9 cellular contexts compared by ENCODE assay signal in genomic region chr17:42618442-42619150, GRCh38. TPM values are rescaled to one million over a fixed set of nuclear protein-coding genes. Genes with fewer than 3 reads are reported as not detected.
DNase-seq lines count a peak whose midpoint lies in the region; ATAC-seq, FAIRE-seq and TF ChIP-seq lines count a peak whose summit lies in the region.
"Had no signal": no experiment of that assay in that cellular context is flagged by ENCODE, and none has a peak within 500 bp of the region (broad histone marks: within the 10 kb centered on the region; RNA-seq: fewer than 3 reads in every experiment).

No MANE protein-coding gene starts in this region.

- no peak overlapping the region for H3K4me3 Mint-ChIP-seq in activated CD8-positive, alpha-beta T cell treated with anti-CD3 and anti-CD28 coated beads, Interleukin-2, amount 10 ng/mL, durations not matched to agents 7 days and 5 days
- H3K4me3 Mint-ChIP-seq in activated CD8-positive, alpha-beta T cell treated with anti-CD3 and anti-CD28 coated beads for 36 hours, result no peak overlapping the region
- no peak overlapping the region for H3K4me3 Mint-ChIP-seq in HFFc6

- WGBS in HepG2 (ENCODE audit: low lambda C conversion rate), result 16% methylated on average over 9 of the region's 9 CpGs

- POLR2A ChIA-PET in activated CD8-positive, alpha-beta T cell treated with anti-CD3 and anti-CD28 coated beads, Interleukin-2, amount 10 ng/mL, durations not matched to agents 7 days and 5 days (lab: Charles Lee), result interaction anchor here (0.6 to 3.2 kb wide), 2 partner anchors 9 to 258 kb away, joined by 3 to 14 read pairs; partner anchors contain the start of genes RETREG3 and TUBG1
- POLR2A ChIA-PET in activated CD8-positive, alpha-beta T cell treated with anti-CD3 and anti-CD28 coated beads for 36 hours (lab: Charles Lee), result interaction anchor here (1.0 to 1.9 kb wide), 5 partner anchors 9 to 41 kb away, joined by 3 to 5 read pairs (median 3); partner anchors contain the start of genes PSMC3IP, RETREG3 and TUBG1
- POLR2A ChIA-PET in HepG2 (lab: Yijun Ruan, JAX), result interaction anchor here (0.6 to 4.6 kb wide), 11 partner anchors 9 to 329 kb away, joined by 3 to 50 read pairs (median 7); partner anchors contain the start of genes PLEKHH3, PSMC3IP, RETREG3 and TUBG1

- H3K27ac ChIP-seq in MM.1S (ENCODE audit: low read length) (peak overlapping the region; percentile 97), HepG2 (ENCODE audit: extremely low read length, insufficient read depth, low read length) (peak overlapping the region; percentile 24)

- TF ChIP-seq CTCF in activated CD8-positive, alpha-beta T cell treated with anti-CD3 and anti-CD28 coated beads for 36 hours (IDR thresholded peaks at IDR 0.05), result no peak
- peak; percentile 41; the same call in 1 of the 2 replicates for TF ChIP-seq CTCF in HFFc6 (IDR thresholded peaks at IDR 0.05)
- peak; percentile 58 for TF ChIP-seq CTCF in MM.1S (IDR thresholded peaks at IDR 0.05; ENCODE audit: low read length)
- peak; percentile 90 for TF ChIP-seq CTCF in HepG2 (CRISPR knock-in tag; IDR thresholded peaks at IDR 0.05)

- peaks cover 21% of the 10 kb centered on the region for H3K36me3 Mint-ChIP-seq in activated CD8-positive, alpha-beta T cell treated with anti-CD3 and anti-CD28 coated beads, Interleukin-2, amount 10 ng/mL, durations not matched to agents 7 days and 5 days (ENCODE audit: low read depth)
- peaks cover 22% of the 10 kb centered on the region for H3K36me3 Mint-ChIP-seq in activated CD8-positive, alpha-beta T cell treated with anti-CD3 and anti-CD28 coated beads for 36 hours (ENCODE audit: low read depth)
- peaks cover 13% of the 10 kb centered on the region for H3K36me3 Mint-ChIP-seq in HFFc6 (ENCODE audit: low read depth)

- in situ Hi-C loops in HepG2 (cut with HindIII; ENCODE audit: extremely low pct_ligation_motif_present, low pct_unique_long_range_greater_than_20kb), result no loop called here

- H3K9me3 ChIP-seq in MM.1S (replicated peaks; ENCODE audit: insufficient read depth, low read length), result no peaks in the 10 kb centered on the region
- no peaks in the 10 kb centered on the region for H3K9me3 ChIP-seq in HepG2 (ENCODE audit: low read length)

- peaks cover 32% of the 10 kb centered on the region for H3F3A ChIP-seq in MM.1S (ENCODE audit: insufficient read depth, low read length)

- peak overlapping the region; percentile 5 for H3K27ac Mint-ChIP-seq in activated CD8-positive, alpha-beta T cell treated with anti-CD3 and anti-CD28 coated beads, Interleukin-2, amount 10 ng/mL, durations not matched to agents 7 days and 5 days
- no peak overlapping the region for H3K27ac Mint-ChIP-seq in activated CD8-positive, alpha-beta T cell treated with anti-CD3 and anti-CD28 coated beads for 36 hours
- no peak overlapping the region for H3K27ac Mint-ChIP-seq in HFFc6

- DNase-seq in activated CD8-positive, alpha-beta T cell treated with anti-CD3 and anti-CD28 coated beads, Interleukin-2, amount 10 ng/mL, durations not matched to agents 7 days and 5 days, result peak; percentile 26
- no peak for DNase-seq in activated CD8-positive, alpha-beta T cell treated with anti-CD3 and anti-CD28 coated beads for 36 hours
- DNase-seq in HFFc6 (peak; percentile 21), MM.1S (peak; percentile 97), astrocyte of the hippocampus (ENCODE audit: low read depth, low spot score) (peak; percentile 33), HepG2 (ENCODE audit: low spot score) (peak; percentile 82), NCI-H1930 (lab: John Stamatoyannopoulos, UW) (no peak)
- no peak for DNase-seq in activated CD4-positive, alpha-beta T cell treated with anti-CD3 and anti-CD28 coated beads, Interleukin-2, amount 50 U/mL, for 4 hours

- TF ChIP-seq RAD21 in HepG2 (CRISPR knock-in tag; IDR thresholded peaks at IDR 0.05), result peak; percentile 81

- peak; percentile 95 for FAIRE-seq in HepG2 (lab: Jason Lieb, UNC)
- FAIRE-seq: G401.6 had no signal

- no peak; a peak in 2 of 4 replicates for TF ChIP-seq POLR2A in HepG2 (IDR thresholded peaks at IDR 0.05; ENCODE audit: insufficient read depth in 1 of 2, low read depth in 2 of 2, low read length in 2 of 2)

- H3K4me1 ChIP-seq in MM.1S (ENCODE audit: low read length) (peaks cover 27% of the 10 kb centered on the region), HepG2 (ENCODE audit: insufficient read depth, low read length) (peaks cover 35% of the 10 kb centered on the region)

- H3K9ac ChIP-seq in MM.1S (ENCODE audit: low read length), result peak overlapping the region; percentile 71
- 0 out of 2 replicates have a peak overlapping the region, but pooled peaks have one; percentile 10 for H3K9ac ChIP-seq in HepG2 (ENCODE audit: insufficient read depth, low read depth, low read length)

- H3K36me3 ChIP-seq in MM.1S (replicated peaks; ENCODE audit: insufficient read depth, low read length) (peaks cover 4% of the 10 kb centered on the region; the same call in 1 of the 2 replicates), HepG2 (replicated peaks in 1 of 2; ENCODE audit: control insufficient read depth in 1 of 2, insufficient read depth in 2 of 2, low read length in 2 of 2) (peaks cover 13 to 18% of the 10 kb centered on the region in 2 experiments; a peak in 4 of 5 replicates)

- peaks cover 15% of the 10 kb centered on the region for H3K4me1 Mint-ChIP-seq in activated CD8-positive, alpha-beta T cell treated with anti-CD3 and anti-CD28 coated beads, Interleukin-2, amount 10 ng/mL, durations not matched to agents 7 days and 5 days (ENCODE audit: low read depth)
- H3K4me1 Mint-ChIP-seq in activated CD8-positive, alpha-beta T cell treated with anti-CD3 and anti-CD28 coated beads for 36 hours (ENCODE audit: low read depth), result peaks cover 9% of the 10 kb centered on the region
- H3K4me1 Mint-ChIP-seq in HFFc6 (ENCODE audit: low read depth), result peaks cover 12% of the 10 kb centered on the region; the same call in 1 of the 2 replicates

- H2AFZ ChIP-seq in MM.1S (ENCODE audit: low read length) (peak overlapping the region; percentile 5), HepG2 (ENCODE audit: low read length) (peak overlapping the region; percentile 19)

- H3K9me2 ChIP-seq in MM.1S (replicated peaks; ENCODE audit: insufficient read depth, low read length), result no peaks in the 10 kb centered on the region

- BruUV-seq in HepG2 (replicated peaks; lab: Mats Ljungman, UMichigan), result no TSS peak

- H3K79me2 ChIP-seq in MM.1S (ENCODE audit: low read length), result peaks cover 18% of the 10 kb centered on the region; the same call in 1 of the 2 replicates
- H3K79me2 ChIP-seq in HepG2 (ENCODE audit: insufficient read depth, low read length), result no peaks in the 10 kb centered on the region

- intact Hi-C loops in activated CD8-positive, alpha-beta T cell treated with anti-CD3 and anti-CD28 coated beads for 36 hours (cut with micrococcal nuclease), result no loop called here
- intact Hi-C loops in HepG2 (cut with micrococcal nuclease; ENCODE audit: unreplicated experiment), result loop anchor here (1.0 to 5.0 kb wide), 3 partner anchors 39 to 64 kb away; partner anchors contain the start of genes CNTNAP1, PLEKHH3 and TUBG2

- CTCF ChIA-PET in activated CD8-positive, alpha-beta T cell treated with anti-CD3 and anti-CD28 coated beads, Interleukin-2, amount 10 ng/mL, durations not matched to agents 7 days and 5 days (lab: Charles Lee), result interaction anchor here (0.8 to 3.3 kb wide), 5 partner anchors 10 to 205 kb away, joined by 3 to 12 read pairs (median 7); partner anchors contain the start of genes BECN1, PSMC3IP, RETREG3 and TUBG1
- CTCF ChIA-PET in activated CD8-positive, alpha-beta T cell treated with anti-CD3 and anti-CD28 coated beads for 36 hours (lab: Charles Lee), result interaction anchor here (0.8 to 1.8 kb wide), 3 partner anchors 9 to 79 kb away, joined by 3 to 5 read pairs (median 3); partner anchors contain the start of genes RETREG3 and TUBG1
- CTCF ChIA-PET in HepG2 (lab: Yijun Ruan, JAX; ENCODE audit: low intra/inter-chr PET ratio, low total read pairs), result interaction anchor here (1.5 to 1.9 kb wide), 2 partner anchors 9 to 62 kb away, joined by 6 read pairs; partner anchors contain the start of genes CCR10, RETREG3 and TUBG1

- H3K4me2 ChIP-seq in MM.1S (ENCODE audit: low read depth, low read length) (peak overlapping the region; percentile 93), HepG2 (ENCODE audit: low read depth, low read length) (peak overlapping the region; percentile 70)

- H3K4me3 ChIP-seq in MM.1S (ENCODE audit: low read length), result peak overlapping the region; percentile 43
- peak overlapping the region in 2 of 3 experiments; percentile 23 to 37; a peak in 3 of 6 replicates for H3K4me3 ChIP-seq in HepG2 (replicated peaks in 1 of 3; ENCODE audit: insufficient read depth in 1 of 3, low read depth in 2 of 3, low read length in 3 of 3)

- H4K20me1 ChIP-seq in MM.1S (ENCODE audit: insufficient read depth, low read length) (no peaks in the 10 kb centered on the region), HepG2 (ENCODE audit: insufficient read depth, low read length) (no peaks in the 10 kb centered on the region)

- no peaks in the 10 kb centered on the region for H3K9me3 Mint-ChIP-seq in activated CD8-positive, alpha-beta T cell treated with anti-CD3 and anti-CD28 coated beads, Interleukin-2, amount 10 ng/mL, durations not matched to agents 7 days and 5 days (ENCODE audit: insufficient read depth)
- no peaks in the 10 kb centered on the region for H3K9me3 Mint-ChIP-seq in activated CD8-positive, alpha-beta T cell treated with anti-CD3 and anti-CD28 coated beads for 36 hours
- no peaks in the 10 kb centered on the region for H3K9me3 Mint-ChIP-seq in HFFc6

- peak; percentile 56 for ATAC-seq in activated CD8-positive, alpha-beta T cell treated with anti-CD3 and anti-CD28 coated beads, Interleukin-2, amount 10 ng/mL, durations not matched to agents 7 days and 5 days
- ATAC-seq in activated CD8-positive, alpha-beta T cell treated with anti-CD3 and anti-CD28 coated beads for 36 hours, result no peak
- ATAC-seq in HepG2, result peak; percentile 94

- TF ChIP-seq EP300 in HepG2 (IDR thresholded peaks at IDR 0.05; ENCODE audit: low read depth in 2 of 2, low read length in 2 of 2) (no peak), HepG2 (CRISPR knock-in tag; IDR thresholded peaks at IDR 0.05; ENCODE audit: borderline replicate concordance) (no peak)

- no peaks in the 10 kb centered on the region for H3K27me3 ChIP-seq in MM.1S (replicated peaks; ENCODE audit: insufficient read depth, low read length)
- H3K27me3 ChIP-seq in HepG2 (ENCODE audit: control insufficient read depth in 1 of 2, insufficient read depth in 2 of 2, low read length in 2 of 2), result no peaks in the 10 kb centered on the region

- H3K27me3 Mint-ChIP-seq in activated CD8-positive, alpha-beta T cell treated with anti-CD3 and anti-CD28 coated beads, Interleukin-2, amount 10 ng/mL, durations not matched to agents 7 days and 5 days (ENCODE audit: low read depth), result peaks cover 2% of the 10 kb centered on the region
- H3K27me3 Mint-ChIP-seq in activated CD8-positive, alpha-beta T cell treated with anti-CD3 and anti-CD28 coated beads for 36 hours, result no peaks in the 10 kb centered on the region
- peaks cover 1% of the 10 kb centered on the region for H3K27me3 Mint-ChIP-seq in HFFc6 (ENCODE audit: insufficient read depth)

RNA-seq across cellular contexts. Expression of gene TUBG1, which starts 9.1 kb away (rescaled TPM):
- 10 to 100 TPM; 82.3 to 83.4 TPM for total RNA-seq in activated CD8-positive, alpha-beta T cell treated with anti-CD3 and anti-CD28 coated beads, Interleukin-2, amount 10 ng/mL, durations not matched to agents 7 days and 5 days
- total RNA-seq in activated CD8-positive, alpha-beta T cell treated with anti-CD3 and anti-CD28 coated beads for 36 hours, result 10 to 100 TPM; 79.5 to 82.4 TPM
- total RNA-seq in HFFc6 (2021; fragmentation: NEBNext Ultra II Directional; extraction: Animal tissue kit (Norgen Biotek cat#: 25700)), result 100 to 1,000 TPM in 5 of 6 experiments, 10 to 100 TPM in 1; 85.5 to 127 (median 112) TPM
- 137 TPM in 2 replicates for total RNA-seq in HepG2 (2016; rRNA removed; fragmentation: Illumina TruSeq; extraction: Trizol)
- 65.3 and 68.5 TPM in 2 replicates for total RNA-seq in HepG2 (2016; cell fraction: cytosol; rRNA removed; fragmentation: Illumina TruSeq; extraction: Trizol; ENCODE audit: low read depth)
- total RNA-seq in HepG2 (2016; cell fraction: insoluble cytoplasmic fraction; rRNA removed; fragmentation: Illumina TruSeq; extraction: Trizol), result 118 and 133 TPM in 2 replicates
- 83.5 and 99.6 TPM in 2 replicates for total RNA-seq in HepG2 (2016; cell fraction: membrane; rRNA removed; fragmentation: Illumina TruSeq; extraction: Trizol)
- total RNA-seq in HepG2 (2016; cell fraction: nucleus; rRNA removed; fragmentation: Illumina TruSeq; extraction: Trizol), result 65.3 and 71.5 TPM in 2 replicates
- polyA plus RNA-seq in HepG2 (2011; rRNA removed), result 74.1 and 89.3 TPM in 2 replicates
- polyA plus RNA-seq in HepG2 (2011; cell fraction: cytosol; rRNA removed), result 114 and 152 TPM in 2 replicates
- polyA plus RNA-seq in HepG2 (2011; cell fraction: nucleus; rRNA removed), result 206 and 230 TPM in 2 replicates
- 163 and 164 TPM in 2 replicates for polyA plus RNA-seq in HepG2 (2012)
- polyA plus RNA-seq in HepG2 (2016; cell fraction: cytosol; fragmentation: Illumina TruSeq; extraction: Trizol; ENCODE audit: low read depth), result 70.4 and 79.1 TPM in 2 replicates
- polyA plus RNA-seq in HepG2 (2016; cell fraction: insoluble cytoplasmic fraction; fragmentation: Illumina TruSeq; extraction: Trizol; ENCODE audit: low read depth), result 164 and 224 TPM in 2 replicates
- polyA plus RNA-seq in HepG2 (2016; cell fraction: membrane; fragmentation: Illumina TruSeq; extraction: Trizol; ENCODE audit: low read depth), result 82.1 and 83.3 TPM in 2 replicates
- polyA plus RNA-seq in HepG2 (2016; cell fraction: nucleus; fragmentation: Illumina TruSeq; extraction: Trizol; ENCODE audit: insufficient read depth, low read depth), result 151 and 152 TPM in 2 replicates
- polyA minus RNA-seq in HepG2 (2011; rRNA and poly(A)+ RNA removed; ENCODE audit: low replicate concordance), result 163 and 181 TPM in 2 replicates
- polyA minus RNA-seq in HepG2 (2011; cell fraction: cytosol; rRNA and poly(A)+ RNA removed), result 63.3 and 66.4 TPM in 2 replicates
- 45.7 and 49.9 TPM in 2 replicates for polyA minus RNA-seq in HepG2 (2011; cell fraction: nucleus; rRNA and poly(A)+ RNA removed)

RNA-seq across cellular contexts. Expression of gene RETREG3, which starts 9.4 kb away (rescaled TPM):
- 10 to 100 TPM; 53.6 to 54.7 TPM for total RNA-seq in activated CD8-positive, alpha-beta T cell treated with anti-CD3 and anti-CD28 coated beads, Interleukin-2, amount 10 ng/mL, durations not matched to agents 7 days and 5 days
- total RNA-seq in activated CD8-positive, alpha-beta T cell treated with anti-CD3 and anti-CD28 coated beads for 36 hours, result 10 to 100 TPM; 25.0 to 28.2 TPM
- 10 to 100 TPM; 42.5 to 61.1 (median 48.9) TPM for total RNA-seq in HFFc6 (2021; fragmentation: NEBNext Ultra II Directional; extraction: Animal tissue kit (Norgen Biotek cat#: 25700))
- 38.2 and 55.8 TPM in 2 replicates for total RNA-seq in HepG2 (2016; rRNA removed; fragmentation: Illumina TruSeq; extraction: Trizol)
- total RNA-seq in HepG2 (2016; cell fraction: cytosol; rRNA removed; fragmentation: Illumina TruSeq; extraction: Trizol; ENCODE audit: low read depth), result 8.4 and 9.6 TPM in 2 replicates
- total RNA-seq in HepG2 (2016; cell fraction: insoluble cytoplasmic fraction; rRNA removed; fragmentation: Illumina TruSeq; extraction: Trizol), result 35.0 and 57.3 TPM in 2 replicates
- 32.3 and 32.6 TPM in 2 replicates for total RNA-seq in HepG2 (2016; cell fraction: membrane; rRNA removed; fragmentation: Illumina TruSeq; extraction: Trizol)
- 40.1 and 44.2 TPM in 2 replicates for total RNA-seq in HepG2 (2016; cell fraction: nucleus; rRNA removed; fragmentation: Illumina TruSeq; extraction: Trizol)
- polyA plus RNA-seq in HepG2 (2011; rRNA removed), result 47.0 and 50.4 TPM in 2 replicates
- 41.2 and 45.8 TPM in 2 replicates for polyA plus RNA-seq in HepG2 (2011; cell fraction: cytosol; rRNA removed)
- 28.7 and 40.6 TPM in 2 replicates for polyA plus RNA-seq in HepG2 (2011; cell fraction: nucleus; rRNA removed)
- polyA plus RNA-seq in HepG2 (2012), result 19.7 and 20.8 TPM in 2 replicates
- polyA plus RNA-seq in HepG2 (2016; cell fraction: cytosol; fragmentation: Illumina TruSeq; extraction: Trizol; ENCODE audit: low read depth), result 3.6 and 3.7 TPM in 2 replicates
- polyA plus RNA-seq in HepG2 (2016; cell fraction: insoluble cytoplasmic fraction; fragmentation: Illumina TruSeq; extraction: Trizol; ENCODE audit: low read depth), result 14.8 and 17.5 TPM in 2 replicates
- 11.7 and 11.9 TPM in 2 replicates for polyA plus RNA-seq in HepG2 (2016; cell fraction: membrane; fragmentation: Illumina TruSeq; extraction: Trizol; ENCODE audit: low read depth)
- 44.8 and 45.2 TPM in 2 replicates for polyA plus RNA-seq in HepG2 (2016; cell fraction: nucleus; fragmentation: Illumina TruSeq; extraction: Trizol; ENCODE audit: insufficient read depth, low read depth)
- polyA minus RNA-seq in HepG2 (2011; rRNA and poly(A)+ RNA removed; ENCODE audit: low replicate concordance), result 119 and 330 TPM in 2 replicates
- 48.1 and 69.1 TPM in 2 replicates for polyA minus RNA-seq in HepG2 (2011; cell fraction: cytosol; rRNA and poly(A)+ RNA removed)
- polyA minus RNA-seq in HepG2 (2011; cell fraction: nucleus; rRNA and poly(A)+ RNA removed), result 31.2 and 43.8 TPM in 2 replicates

RNA-seq across cellular contexts. Expression of gene TUBG2, which starts 40.5 kb away (rescaled TPM):
- total RNA-seq in activated CD8-positive, alpha-beta T cell treated with anti-CD3 and anti-CD28 coated beads, Interleukin-2, amount 10 ng/mL, durations not matched to agents 7 days and 5 days, result 1 to 10 TPM; 8.0 to 8.1 TPM
- total RNA-seq in activated CD8-positive, alpha-beta T cell treated with anti-CD3 and anti-CD28 coated beads for 36 hours, result 1 to 10 TPM; 7.5 TPM
- total RNA-seq in HFFc6 (2021; fragmentation: NEBNext Ultra II Directional; extraction: Animal tissue kit (Norgen Biotek cat#: 25700)), result 10 to 100 TPM; 15.2 to 17.3 (median 16.9) TPM
- 6.6 and 16.0 TPM in 2 replicates for total RNA-seq in HepG2 (2016; rRNA removed; fragmentation: Illumina TruSeq; extraction: Trizol)
- 6.2 and 7.8 TPM in 2 replicates for total RNA-seq in HepG2 (2016; cell fraction: cytosol; rRNA removed; fragmentation: Illumina TruSeq; extraction: Trizol; ENCODE audit: low read depth)
- total RNA-seq in HepG2 (2016; cell fraction: insoluble cytoplasmic fraction; rRNA removed; fragmentation: Illumina TruSeq; extraction: Trizol), result 5.9 and 16.8 TPM in 2 replicates
- total RNA-seq in HepG2 (2016; cell fraction: membrane; rRNA removed; fragmentation: Illumina TruSeq; extraction: Trizol), result 10.7 and 11.2 TPM in 2 replicates
- total RNA-seq in HepG2 (2016; cell fraction: nucleus; rRNA removed; fragmentation: Illumina TruSeq; extraction: Trizol), result 22.8 and 25.9 TPM in 2 replicates
- polyA plus RNA-seq in HepG2 (2011; rRNA removed), result 42.3 and 48.3 TPM in 2 replicates
- 26.1 and 26.6 TPM in 2 replicates for polyA plus RNA-seq in HepG2 (2011; cell fraction: cytosol; rRNA removed)
- 251 and 257 TPM in 2 replicates for polyA plus RNA-seq in HepG2 (2011; cell fraction: nucleus; rRNA removed)
- 33.9 and 38.4 TPM in 2 replicates for polyA plus RNA-seq in HepG2 (2012)
- 10.7 and 13.2 TPM in 2 replicates for polyA plus RNA-seq in HepG2 (2016; cell fraction: cytosol; fragmentation: Illumina TruSeq; extraction: Trizol; ENCODE audit: low read depth)
- 13.2 and 18.2 TPM in 2 replicates for polyA plus RNA-seq in HepG2 (2016; cell fraction: insoluble cytoplasmic fraction; fragmentation: Illumina TruSeq; extraction: Trizol; ENCODE audit: low read depth)
- polyA plus RNA-seq in HepG2 (2016; cell fraction: membrane; fragmentation: Illumina TruSeq; extraction: Trizol; ENCODE audit: low read depth), result 19.9 and 20.4 TPM in 2 replicates
- polyA plus RNA-seq in HepG2 (2016; cell fraction: nucleus; fragmentation: Illumina TruSeq; extraction: Trizol; ENCODE audit: insufficient read depth, low read depth), result 85.4 and 93.9 TPM in 2 replicates
- 4.8 and 24.0 TPM in 2 replicates for polyA minus RNA-seq in HepG2 (2011; rRNA and poly(A)+ RNA removed; ENCODE audit: low replicate concordance)
- 8.4 and 8.6 TPM in 2 replicates for polyA minus RNA-seq in HepG2 (2011; cell fraction: cytosol; rRNA and poly(A)+ RNA removed)
- 41.6 and 47.0 TPM in 2 replicates for polyA minus RNA-seq in HepG2 (2011; cell fraction: nucleus; rRNA and poly(A)+ RNA removed)

RNA-seq across cellular contexts. Expression of gene PSMC3IP, which starts 41.1 kb away (rescaled TPM):
- total RNA-seq in activated CD8-positive, alpha-beta T cell treated with anti-CD3 and anti-CD28 coated beads, Interleukin-2, amount 10 ng/mL, durations not matched to agents 7 days and 5 days, result 10 to 100 TPM; 19.2 to 21.8 TPM
- 10 to 100 TPM; 18.1 to 21.4 TPM for total RNA-seq in activated CD8-positive, alpha-beta T cell treated with anti-CD3 and anti-CD28 coated beads for 36 hours
- total RNA-seq in HFFc6 (2021; fragmentation: NEBNext Ultra II Directional; extraction: Animal tissue kit (Norgen Biotek cat#: 25700)), result 10 to 100 TPM in 5 of 6 experiments, 1 to 10 TPM in 1; 7.3 to 18.2 (median 16.0) TPM
- total RNA-seq in HepG2 (2016; rRNA removed; fragmentation: Illumina TruSeq; extraction: Trizol), result 20.1 and 22.4 TPM in 2 replicates
- 25.7 and 27.1 TPM in 2 replicates for total RNA-seq in HepG2 (2016; cell fraction: cytosol; rRNA removed; fragmentation: Illumina TruSeq; extraction: Trizol; ENCODE audit: low read depth)
- 19.5 and 23.7 TPM in 2 replicates for total RNA-seq in HepG2 (2016; cell fraction: insoluble cytoplasmic fraction; rRNA removed; fragmentation: Illumina TruSeq; extraction: Trizol)
- 36.3 and 38.4 TPM in 2 replicates for total RNA-seq in HepG2 (2016; cell fraction: membrane; rRNA removed; fragmentation: Illumina TruSeq; extraction: Trizol)
- total RNA-seq in HepG2 (2016; cell fraction: nucleus; rRNA removed; fragmentation: Illumina TruSeq; extraction: Trizol), result 19.9 and 24.0 TPM in 2 replicates
- polyA plus RNA-seq in HepG2 (2011; rRNA removed), result 5.5 and 6.5 TPM in 2 replicates
- 3.1 and 3.3 TPM in 2 replicates for polyA plus RNA-seq in HepG2 (2011; cell fraction: cytosol; rRNA removed)
- 15.1 and 18.7 TPM in 2 replicates for polyA plus RNA-seq in HepG2 (2011; cell fraction: nucleus; rRNA removed)
- polyA plus RNA-seq in HepG2 (2012), result 6.5 and 8.5 TPM in 2 replicates
- polyA plus RNA-seq in HepG2 (2016; cell fraction: cytosol; fragmentation: Illumina TruSeq; extraction: Trizol; ENCODE audit: low read depth), result 36.9 and 41.0 TPM in 2 replicates
- 31.0 and 31.1 TPM in 2 replicates for polyA plus RNA-seq in HepG2 (2016; cell fraction: insoluble cytoplasmic fraction; fragmentation: Illumina TruSeq; extraction: Trizol; ENCODE audit: low read depth)
- 41.0 and 42.1 TPM in 2 replicates for polyA plus RNA-seq in HepG2 (2016; cell fraction: membrane; fragmentation: Illumina TruSeq; extraction: Trizol; ENCODE audit: low read depth)
- 56.5 and 60.1 TPM in 2 replicates for polyA plus RNA-seq in HepG2 (2016; cell fraction: nucleus; fragmentation: Illumina TruSeq; extraction: Trizol; ENCODE audit: insufficient read depth, low read depth)
- 2.7 and 15.4 TPM in 2 replicates for polyA minus RNA-seq in HepG2 (2011; rRNA and poly(A)+ RNA removed; ENCODE audit: low replicate concordance)
- 1.6 and 2.4 TPM in 2 replicates for polyA minus RNA-seq in HepG2 (2011; cell fraction: cytosol; rRNA and poly(A)+ RNA removed)
- 9.1 and 9.4 TPM in 2 replicates for polyA minus RNA-seq in HepG2 (2011; cell fraction: nucleus; rRNA and poly(A)+ RNA removed)

RNA-seq across cellular contexts. Expression of gene MLX, which starts 51.7 kb away (rescaled TPM):
- total RNA-seq in activated CD8-positive, alpha-beta T cell treated with anti-CD3 and anti-CD28 coated beads, Interleukin-2, amount 10 ng/mL, durations not matched to agents 7 days and 5 days, result 10 to 100 TPM; 65.8 to 65.9 TPM
- total RNA-seq in activated CD8-positive, alpha-beta T cell treated with anti-CD3 and anti-CD28 coated beads for 36 hours, result 10 to 100 TPM; 42.7 to 45.9 TPM
- total RNA-seq in HFFc6 (2021; fragmentation: NEBNext Ultra II Directional; extraction: Animal tissue kit (Norgen Biotek cat#: 25700)), result 10 to 100 TPM; 40.7 to 48.3 (median 47.0) TPM
- 38.9 and 40.2 TPM in 2 replicates for total RNA-seq in HepG2 (2016; rRNA removed; fragmentation: Illumina TruSeq; extraction: Trizol)
- total RNA-seq in HepG2 (2016; cell fraction: cytosol; rRNA removed; fragmentation: Illumina TruSeq; extraction: Trizol; ENCODE audit: low read depth), result 28.0 and 30.5 TPM in 2 replicates
- total RNA-seq in HepG2 (2016; cell fraction: insoluble cytoplasmic fraction; rRNA removed; fragmentation: Illumina TruSeq; extraction: Trizol), result 37.2 and 39.5 TPM in 2 replicates
- 34.6 and 39.3 TPM in 2 replicates for total RNA-seq in HepG2 (2016; cell fraction: membrane; rRNA removed; fragmentation: Illumina TruSeq; extraction: Trizol)
- 34.5 and 44.1 TPM in 2 replicates for total RNA-seq in HepG2 (2016; cell fraction: nucleus; rRNA removed; fragmentation: Illumina TruSeq; extraction: Trizol)
- polyA plus RNA-seq in HepG2 (2011; rRNA removed), result 74.4 and 85.4 TPM in 2 replicates
- 53.2 and 55.1 TPM in 2 replicates for polyA plus RNA-seq in HepG2 (2011; cell fraction: cytosol; rRNA removed)
- polyA plus RNA-seq in HepG2 (2011; cell fraction: nucleus; rRNA removed), result 173 and 195 TPM in 2 replicates
- polyA plus RNA-seq in HepG2 (2012), result 41.9 and 49.7 TPM in 2 replicates
- 14.9 and 18.6 TPM in 2 replicates for polyA plus RNA-seq in HepG2 (2016; cell fraction: cytosol; fragmentation: Illumina TruSeq; extraction: Trizol; ENCODE audit: low read depth)
- polyA plus RNA-seq in HepG2 (2016; cell fraction: insoluble cytoplasmic fraction; fragmentation: Illumina TruSeq; extraction: Trizol; ENCODE audit: low read depth), result 55.1 and 57.7 TPM in 2 replicates
- 24.6 and 25.0 TPM in 2 replicates for polyA plus RNA-seq in HepG2 (2016; cell fraction: membrane; fragmentation: Illumina TruSeq; extraction: Trizol; ENCODE audit: low read depth)
- polyA plus RNA-seq in HepG2 (2016; cell fraction: nucleus; fragmentation: Illumina TruSeq; extraction: Trizol; ENCODE audit: insufficient read depth, low read depth), result 99.9 and 109 TPM in 2 replicates
- 81.6 and 104 TPM in 2 replicates for polyA minus RNA-seq in HepG2 (2011; rRNA and poly(A)+ RNA removed; ENCODE audit: low replicate concordance)
- polyA minus RNA-seq in HepG2 (2011; cell fraction: cytosol; rRNA and poly(A)+ RNA removed), result 29.7 and 33.3 TPM in 2 replicates
- 50.6 and 76.5 TPM in 2 replicates for polyA minus RNA-seq in HepG2 (2011; cell fraction: nucleus; rRNA and poly(A)+ RNA removed)

Comparison
In these comparisons a context has a peak if more than half of its experiments do, and no peak if none do; other contexts are left out.
1. DNase-seq: peak in activated CD8-positive, alpha-beta T cell treated with anti-CD3 and anti-CD28 coated beads, Interleukin-2, amount 10 ng/mL, durations not matched to agents 7 days and 5 days (single experiment), HFFc6 (single experiment), MM.1S (single experiment), astrocyte of the hippocampus (single experiment) and HepG2 (single experiment); none in activated CD8-positive, alpha-beta T cell treated with anti-CD3 and anti-CD28 coated beads for 36 hours (single experiment), NCI-H1930 (0 of 2) and activated CD4-positive, alpha-beta T cell treated with anti-CD3 and anti-CD28 coated beads, Interleukin-2, amount 50 U/mL, for 4 hours (0 of 2).